ENCODE assay signal across 8 cellular contexts in the genomic region with DNA sequence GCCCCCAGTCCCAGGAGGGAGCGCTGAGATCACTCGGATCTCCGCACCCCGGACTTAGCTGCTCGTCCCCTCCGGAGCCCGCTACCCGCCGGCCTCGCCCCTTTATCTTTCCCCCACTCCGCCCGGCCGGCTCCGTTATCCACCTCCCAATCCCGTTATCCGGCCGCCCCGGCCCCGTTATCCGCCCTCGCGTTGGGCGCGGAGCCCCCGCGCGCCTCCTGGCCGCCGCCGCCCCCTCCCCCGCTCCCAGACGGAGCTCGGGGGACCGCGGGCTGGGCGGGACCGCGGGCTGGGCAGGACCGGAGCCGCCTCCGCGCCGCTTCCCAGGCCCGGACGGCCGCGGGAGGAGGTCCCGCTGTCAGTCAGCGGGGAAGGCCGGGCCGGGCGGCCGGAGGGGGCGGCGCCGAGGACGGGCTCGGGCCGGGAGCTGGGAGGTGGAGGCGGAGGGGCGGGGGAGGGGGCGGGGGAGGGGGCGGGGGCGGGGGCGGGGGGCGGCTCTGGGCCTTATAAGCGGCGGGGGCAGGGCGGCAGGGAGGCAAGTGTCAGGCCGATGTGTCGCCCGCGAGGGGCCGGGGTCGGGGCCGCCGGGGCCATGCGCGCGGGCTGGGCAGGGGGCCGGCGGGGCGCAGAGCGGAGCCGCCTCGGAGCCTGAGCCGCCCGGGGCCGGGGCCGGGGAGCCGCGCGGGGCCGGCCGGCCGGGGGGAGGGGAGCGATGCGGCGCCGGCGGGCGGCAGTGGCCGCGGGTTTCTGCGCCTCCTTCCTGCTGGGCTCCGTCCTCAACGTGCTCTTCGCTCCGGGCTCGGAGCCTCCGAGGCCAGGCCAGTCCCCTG. TPM values are rescaled to one million over a fixed set of nuclear protein-coding genes. Genes with fewer than 3 reads are reported as not detected.
A peak's percentile ranks its signal among the peaks of the same experiment; 100 is the strongest.
DNase-seq lines count a peak whose midpoint lies in the region; ATAC-seq and TF ChIP-seq lines count a peak whose summit lies in the region.

TSS of gene PKDCC (plus strand) at position 534 of the 830 bp plus-strand sequence. CDS start at position 713, 179 bp downstream.

- H3K36me3 Mint-ChIP-seq in activated T-cell treated with anti-CD3 and anti-CD28 coated beads, Interleukin-2, amount 50 U/mL, for 72 hours (ENCODE audit: insufficient read depth in 2 of 2), result no peaks in the 10 kb centered on the region

- no peaks in the 10 kb centered on the region for H3K9me3 Mint-ChIP-seq in activated T-cell treated with anti-CD3 and anti-CD28 coated beads, Interleukin-2, amount 50 U/mL, for 72 hours

- peak; percentile 84 to 87 for TF ChIP-seq POLR2A in tibial nerve (IDR thresholded peaks at IDR 0.05)

- peak in 1 of 2 donors; percentile 33 for TF ChIP-seq EP300 in tibial nerve (IDR thresholded peaks at IDR 0.05)

- DNase-seq in DMS53 (lab: John Stamatoyannopoulos, UW) (peak; percentile 80), MM.1S (peak; percentile 82), fibroblast of mammary gland (ENCODE audit: low read depth) (peak; percentile 63), tibial nerve (ENCODE audit: low spot score in 2 of 2) (peak; percentile 63 to 70)
- DNase-seq in activated T-cell treated with anti-CD3 and anti-CD28 coated beads, Interleukin-2, amount 50 U/mL, for 72 hours, result peak; percentile 23 to 41

- H3K79me2 ChIP-seq in MM.1S (ENCODE audit: low read length), result no peaks in the 10 kb centered on the region

- ATAC-seq in GM21447 (IDR thresholded peaks at IDR 0.05; ENCODE audit: unreplicated experiment), result peak; percentile 65
- peak; percentile 63 to 68 for ATAC-seq in activated T-cell treated with anti-CD3 and anti-CD28 coated beads, Interleukin-2, amount 50 U/mL, for 72 hours (replicated peaks in 1 of 2)
- no peak for ATAC-seq in GM18517 (IDR thresholded peaks at IDR 0.05; ENCODE audit: unreplicated experiment)

- TF ChIP-seq CTCF in MM.1S (IDR thresholded peaks at IDR 0.05; ENCODE audit: low read length) (no peak), fibroblast of mammary gland (conservative IDR thresholded peaks at IDR 0.05; ENCODE audit: control insufficient read depth, insufficient read depth, low read depth, low read length) (no peak), tibial nerve (IDR thresholded peaks at IDR 0.05) (peak in 1 of 5 experiments; percentile 21)

- H4K20me1 ChIP-seq in MM.1S (ENCODE audit: insufficient read depth, low read length), result no peaks in the 10 kb centered on the region

- no peaks in the 10 kb centered on the region for H3F3A ChIP-seq in MM.1S (ENCODE audit: insufficient read depth, low read length)

- H3K4me1 Mint-ChIP-seq in activated T-cell treated with anti-CD3 and anti-CD28 coated beads, Interleukin-2, amount 50 U/mL, for 72 hours (ENCODE audit: low read depth), result peaks cover 4% of the 10 kb centered on the region

- peaks cover 4% of the 10 kb centered on the region; the same call in 1 of the 2 replicates for H3K27me3 ChIP-seq in MM.1S (replicated peaks; ENCODE audit: insufficient read depth, low read length)
- peaks cover 0 to 11% of the 10 kb centered on the region in 2 donors for H3K27me3 ChIP-seq in mucosa of rectum (ENCODE audit: control insufficient read depth in 2 of 2, insufficient read depth in 2 of 2, low read length in 2 of 2)
- no peaks in the 10 kb centered on the region for H3K27me3 ChIP-seq in tibial nerve

- no peaks in the 10 kb centered on the region for H3K9me2 ChIP-seq in MM.1S (replicated peaks; ENCODE audit: insufficient read depth, low read length)

- H3K27ac ChIP-seq in MM.1S (ENCODE audit: low read length) (no peak within 1 kb of the TSS), mucosa of rectum (ENCODE audit: low read depth in 2 of 2, low read length in 2 of 2) (peak within 1 kb of the TSS; percentile 73 to 82), tibial nerve (peak within 1 kb of the TSS; percentile 88 to 97 (median 92))

- peak within 1 kb of the TSS; percentile 56 to 68 for H3K4me3 Mint-ChIP-seq in activated T-cell treated with anti-CD3 and anti-CD28 coated beads, Interleukin-2, amount 50 U/mL, for 72 hours

- H3K9ac ChIP-seq in MM.1S (ENCODE audit: low read length) (peak within 1 kb of the TSS; percentile 12; the same call in 1 of the 2 replicates), mucosa of rectum (ENCODE audit: low read depth in 1 of 2, low read length in 2 of 2) (peak within 1 kb of the TSS; percentile 82 to 84)

- H3K4me1 ChIP-seq in MM.1S (ENCODE audit: low read length), result no peaks in the 10 kb centered on the region
- peaks cover 23 to 39% of the 10 kb centered on the region in 2 donors for H3K4me1 ChIP-seq in mucosa of rectum (ENCODE audit: control insufficient read depth in 2 of 2, insufficient read depth in 2 of 2, low read length in 2 of 2)
- H3K4me1 ChIP-seq in tibial nerve, result peaks cover 0 to 51% (median 15%) of the 10 kb centered on the region in 4 donors

- no peaks in the 10 kb centered on the region for H3K36me3 ChIP-seq in MM.1S (replicated peaks; ENCODE audit: insufficient read depth, low read length)
- no peaks in the 10 kb centered on the region for H3K36me3 ChIP-seq in mucosa of rectum (ENCODE audit: control insufficient read depth in 2 of 2, insufficient read depth in 2 of 2, low read length in 2 of 2)
- no peaks in the 10 kb centered on the region for H3K36me3 ChIP-seq in tibial nerve

- H3K27me3 Mint-ChIP-seq in activated T-cell treated with anti-CD3 and anti-CD28 coated beads, Interleukin-2, amount 50 U/mL, for 72 hours (ENCODE audit: low read depth), result peaks cover 57% of the 10 kb centered on the region

- H3K4me3 ChIP-seq in MM.1S (ENCODE audit: low read length) (peak within 1 kb of the TSS; percentile 64), fibroblast of mammary gland (ENCODE audit: control insufficient read depth, low read depth, low read length) (peak within 1 kb of the TSS; percentile 70), mucosa of rectum (ENCODE audit: low read length in 2 of 2) (peak within 1 kb of the TSS; percentile 87 to 94), tibial nerve (peak within 1 kb of the TSS; percentile 69 to 86 (median 74))

- no peaks in the 10 kb centered on the region for H3K9me3 ChIP-seq in MM.1S (replicated peaks; ENCODE audit: insufficient read depth, low read length)
- no peaks in the 10 kb centered on the region for H3K9me3 ChIP-seq in mucosa of rectum (ENCODE audit: control insufficient read depth in 2 of 2, low read length in 2 of 2)
- no peaks in the 10 kb centered on the region for H3K9me3 ChIP-seq in tibial nerve

- WGBS in tibial nerve, 2 donors, result 1 to 2% methylated on average over 24 to 30 of the region's 111 CpGs

- H3K4me2 ChIP-seq in MM.1S (ENCODE audit: low read depth, low read length), result peak within 1 kb of the TSS; percentile 95

- peak within 1 kb of the TSS; percentile 63 for H2AFZ ChIP-seq in MM.1S (ENCODE audit: low read length)

- H3K27ac Mint-ChIP-seq in activated T-cell treated with anti-CD3 and anti-CD28 coated beads, Interleukin-2, amount 50 U/mL, for 72 hours, result no peak within 1 kb of the TSS

RNA-seq across cellular contexts. Expression of gene PKDCC, which starts in this region (rescaled TPM):
- total RNA-seq in activated T-cell treated with anti-CD3 and anti-CD28 coated beads, Interleukin-2, amount 50 U/mL, for 72 hours, result not detected
- 100 to 1,000 TPM; 155 to 328 (median 200) TPM for total RNA-seq in tibial nerve

Comparison
In these comparisons a context has a peak if more than half of its experiments do, and no peak if none do; other contexts are left out.
1. RNA of gene PKDCC (total RNA-seq): 155 to 328 TPM in tibial nerve; not detected in activated T-cell treated with anti-CD3 and anti-CD28 coated beads, Interleukin-2, amount 50 U/mL, for 72 hours; every median in the first group is over 100 times any median in the second.
2. Peak in DNase-seq and ATAC-seq in activated T-cell treated with anti-CD3 and anti-CD28 coated beads, Interleukin-2, amount 50 U/mL, for 72 hours; RNA of the gene not detected or under 1 TPM.
3. DNase-seq: peak in every context shown above with its lines; median percentile 82 in MM.1S; 80 in DMS53; 66 in tibial nerve; 63 in fibroblast of mammary gland; 32 in activated T-cell treated with anti-CD3 and anti-CD28 coated beads, Interleukin-2, amount 50 U/mL, for 72 hours.
4. Peak in every context shown above with its lines, with median percentiles within 50 percentile points of each other: H3K4me3 ChIP-seq.